8 cellular contexts compared by ENCODE assay signal in the genomic region with DNA sequence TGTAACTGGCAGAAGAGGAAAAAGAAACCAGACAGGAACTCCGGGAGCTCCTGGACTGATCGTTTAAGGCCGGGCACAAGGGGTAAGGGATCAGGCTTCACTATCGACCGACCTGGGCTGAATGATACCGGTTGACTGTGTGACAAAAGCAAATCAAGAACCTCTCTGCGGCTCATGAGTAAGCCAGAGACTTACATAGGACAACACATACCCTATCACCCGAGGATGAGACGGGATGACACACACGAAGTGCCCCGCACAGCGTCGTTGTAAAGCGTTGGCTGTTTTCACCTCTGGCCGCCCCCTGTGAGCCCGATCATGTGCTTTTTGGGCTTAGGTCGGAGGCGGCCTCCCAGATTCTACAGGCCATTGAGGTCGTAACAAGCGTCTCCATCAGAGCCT. TPM values are rescaled to one million over a fixed set of nuclear protein-coding genes. Genes with fewer than 3 reads are reported as not detected.
DNase-seq lines count a peak whose midpoint lies in the region; ATAC-seq and TF ChIP-seq lines count a peak whose summit lies in the region.

No MANE protein-coding gene starts in this region.

- peaks cover 28% of the 10 kb centered on the region for H3K4me1 ChIP-seq in CD8-positive, alpha-beta memory T cell (ENCODE audit: insufficient read depth, low read length)
- H3K4me1 ChIP-seq in HEK293 (ENCODE audit: control insufficient read depth, insufficient read depth, low read length) (peaks cover 4% of the 10 kb centered on the region; the same call in 1 of the 2 replicates), RWPE2 (ENCODE audit: insufficient read depth, poor library complexity, severe bottlenecking) (peaks cover 7% of the 10 kb centered on the region), iPS-15b (ENCODE audit: control insufficient read depth, insufficient read depth, low read length) (peaks cover 6% of the 10 kb centered on the region)

- peak in 3 of 5 donors; percentile 47 to 82 (median 48) for DNase-seq in CD8-positive, alpha-beta memory T cell
- DNase-seq in RWPE2 (ENCODE audit: low spot score) = no peak
- DNase-seq in activated naive CD8-positive, alpha-beta T cell treated with anti-CD3 and anti-CD28 coated beads, Interleukin-2, amount 10 ng/mL, durations not matched to agents 7 days and 5 days = no peak
- DNase-seq in stimulated activated CD4-positive, alpha-beta T cell treated with anti-CD3 and anti-CD28 coated beads, Interleukin-15, amount 100 ng/mL, for 48 hours (ENCODE audit: low read depth in 2 of 2) = peak; percentile 72 to 74
- DNase-seq in putamen (ENCODE audit: low spot score) = no peak

- peaks cover 0 to 10% (median 0%) of the 10 kb centered on the region in 3 donors for H3K36me3 Mint-ChIP-seq in CD8-positive, alpha-beta memory T cell
- peaks cover 15% of the 10 kb centered on the region for H3K36me3 Mint-ChIP-seq in activated naive CD8-positive, alpha-beta T cell treated with anti-CD3 and anti-CD28 coated beads, Interleukin-2, amount 10 ng/mL, durations not matched to agents 7 days and 5 days

- no peaks in the 10 kb centered on the region for H3K9me3 ChIP-seq in CD8-positive, alpha-beta memory T cell (ENCODE audit: low read length)
- no peaks in the 10 kb centered on the region for H3K9me3 ChIP-seq in HEK293 (ENCODE audit: control insufficient read depth, insufficient read depth, low read depth, low read length)
- H3K9me3 ChIP-seq in RWPE2 (ENCODE audit: severe bottlenecking) = no peaks in the 10 kb centered on the region
- no peaks in the 10 kb centered on the region for H3K9me3 ChIP-seq in iPS-15b (ENCODE audit: control insufficient read depth, insufficient read depth, low read length)

- H3K27ac Mint-ChIP-seq in CD8-positive, alpha-beta memory T cell = peak overlapping the region; percentile 97 to 100 (median 98)
- H3K27ac Mint-ChIP-seq in activated naive CD8-positive, alpha-beta T cell treated with anti-CD3 and anti-CD28 coated beads, Interleukin-2, amount 10 ng/mL, durations not matched to agents 7 days and 5 days = peak overlapping the region; percentile 97

- TF ChIP-seq CTCF in HEK293 (tag by site-specific recombination; IDR thresholded peaks at IDR 0.05) (peak; percentile 7; the same call in 1 of the 2 replicates), RWPE2 (IDR thresholded peaks at IDR 0.05; ENCODE audit: poor library complexity, severe bottlenecking) (no peak)

- peaks cover 0 to 3% of the 10 kb centered on the region in 2 donors for H3K27me3 Mint-ChIP-seq in CD8-positive, alpha-beta memory T cell
- H3K27me3 Mint-ChIP-seq in activated naive CD8-positive, alpha-beta T cell treated with anti-CD3 and anti-CD28 coated beads, Interleukin-2, amount 10 ng/mL, durations not matched to agents 7 days and 5 days = no peaks in the 10 kb centered on the region

- CTCF ChIA-PET in CD8-positive, alpha-beta memory T cell (lab: Charles Lee) = interaction anchor here (0.5 to 4.2 kb wide), 10 partner anchors 13 to 182 kb away, joined by 3 to 42 read pairs (median 6); partner anchors contain the start of gene RAB5IF
- CTCF ChIA-PET in HEK293 (lab: Yijun Ruan, JAX) = interaction anchor here (0.7 kb wide), 1 partner anchor 16 kb away, joined by 3 read pairs; no protein-coding TSS in a partner anchor

- H3K4me3 ChIP-seq in CD8-positive, alpha-beta memory T cell (ENCODE audit: low read length) = peak overlapping the region; percentile 52
- peak overlapping the region; percentile 47 for H3K4me3 ChIP-seq in HEK293 (ENCODE audit: low read depth, low read length)
- H3K4me3 ChIP-seq in RWPE2 (ENCODE audit: severe bottlenecking) = peak overlapping the region; percentile 88
- peak overlapping the region; percentile 65 for H3K4me3 ChIP-seq in iPS-15b (ENCODE audit: low read depth, low read length)

- POLR2A ChIA-PET in CD8-positive, alpha-beta memory T cell (lab: Charles Lee) = interaction anchor here (0.5 to 3.7 kb wide), 10 partner anchors 15 to 606 kb away, joined by 3 to 49 read pairs (median 4); partner anchors contain the start of genes MROH8, RAB5IF, RPN2 and SLA2
- POLR2A ChIA-PET in HEK293 (lab: Yijun Ruan, JAX) = interaction anchor here (0.6 to 3.1 kb wide), 7 partner anchors 11 to 802 kb away, joined by 3 to 26 read pairs (median 6); partner anchors contain the start of gene RAB5IF
- POLR2A ChIA-PET in activated naive CD8-positive, alpha-beta T cell treated with anti-CD3 and anti-CD28 coated beads, Interleukin-2, amount 10 ng/mL, durations not matched to agents 7 days and 5 days (lab: Charles Lee) = interaction anchor here (0.9 to 10.0 kb wide), 10 partner anchors 20 to 619 kb away, joined by 3 to 195 read pairs (median 6); partner anchors contain the start of genes RAB5IF, SCAND1 and SLA2

- H3K27ac ChIP-seq in CD8-positive, alpha-beta memory T cell (ENCODE audit: low read depth, low read length) = peak overlapping the region; percentile 91
- H3K27ac ChIP-seq in HEK293 (ENCODE audit: extremely low read depth, low read depth, low read length) = peak overlapping the region; percentile 18; the same call in 1 of the 2 replicates
- peak overlapping the region; percentile 58 for H3K27ac ChIP-seq in RWPE2 (ENCODE audit: poor library complexity, severe bottlenecking)

- no peaks in the 10 kb centered on the region for H3K9me3 Mint-ChIP-seq in CD8-positive, alpha-beta memory T cell
- no peaks in the 10 kb centered on the region for H3K9me3 Mint-ChIP-seq in activated naive CD8-positive, alpha-beta T cell treated with anti-CD3 and anti-CD28 coated beads, Interleukin-2, amount 10 ng/mL, durations not matched to agents 7 days and 5 days

- H3K27me3 ChIP-seq in CD8-positive, alpha-beta memory T cell (ENCODE audit: insufficient read depth, low read length, poor library complexity, severe bottlenecking) = no peaks in the 10 kb centered on the region
- H3K27me3 ChIP-seq in RWPE2 (ENCODE audit: insufficient read depth, poor library complexity, severe bottlenecking) (no peaks in the 10 kb centered on the region), iPS-15b (ENCODE audit: control insufficient read depth, insufficient read depth, low read length) (no peaks in the 10 kb centered on the region)

- H3K4me3 Mint-ChIP-seq in CD8-positive, alpha-beta memory T cell = peak overlapping the region; percentile 86 to 94 (median 90)
- H3K4me3 Mint-ChIP-seq in activated naive CD8-positive, alpha-beta T cell treated with anti-CD3 and anti-CD28 coated beads, Interleukin-2, amount 10 ng/mL, durations not matched to agents 7 days and 5 days = peak overlapping the region; percentile 85

- ATAC-seq in RWPE2 (ENCODE audit: low read depth) (0 out of 3 replicates have a peak, but pooled peaks have one; percentile 1), HG03439 (IDR thresholded peaks at IDR 0.05; ENCODE audit: unreplicated experiment) (no peak)
- peak; percentile 61 for ATAC-seq in activated naive CD8-positive, alpha-beta T cell treated with anti-CD3 and anti-CD28 coated beads, Interleukin-2, amount 10 ng/mL, durations not matched to agents 7 days and 5 days (ENCODE audit: low read depth)

- peak overlapping the region; percentile 79 for H3K9ac ChIP-seq in iPS-15b (ENCODE audit: low read depth, low read length)

- no peaks in the 10 kb centered on the region for H3K36me3 ChIP-seq in CD8-positive, alpha-beta memory T cell (ENCODE audit: insufficient read depth, low read length)
- H3K36me3 ChIP-seq in HEK293 (ENCODE audit: control insufficient read depth in 2 of 2, insufficient read depth in 1 of 2, low read length in 2 of 2) = no peaks in the 10 kb centered on the region; a peak in 1 of 3 replicates
- no peaks in the 10 kb centered on the region for H3K36me3 ChIP-seq in RWPE2 (ENCODE audit: low read depth)
- H3K36me3 ChIP-seq in iPS-15b (ENCODE audit: control insufficient read depth, insufficient read depth, low read length) = no peaks in the 10 kb centered on the region

- peaks cover 30 to 40% (median 37%) of the 10 kb centered on the region in 3 donors for H3K4me1 Mint-ChIP-seq in CD8-positive, alpha-beta memory T cell
- H3K4me1 Mint-ChIP-seq in activated naive CD8-positive, alpha-beta T cell treated with anti-CD3 and anti-CD28 coated beads, Interleukin-2, amount 10 ng/mL, durations not matched to agents 7 days and 5 days = peaks cover 32% of the 10 kb centered on the region

TF ChIP-seq in HEK293, 187 proteins besides CTCF, POLR2A, EP300 and RAD21 (continues in another document):
- TF ChIP-seq ZSCAN30 (tag by site-specific recombination; IDR thresholded peaks at IDR 0.05) = no peak
- no peak for TF ChIP-seq ZNF121 (tag by site-specific recombination; IDR thresholded peaks at IDR 0.05)
- no peak for TF ChIP-seq ZNF670 (tag by site-specific recombination; IDR thresholded peaks at IDR 0.05; ENCODE audit: low read depth)
- peak; percentile 20; the same call in 1 of the 2 replicates for TF ChIP-seq ZNF341 (tag by site-specific recombination; IDR thresholded peaks at IDR 0.05; ENCODE audit: low read depth)
- peak; percentile 73 for TF ChIP-seq ZBTB48 (tag by site-specific recombination; IDR thresholded peaks at IDR 0.05)
- TF ChIP-seq ZBTB17 (tag by site-specific recombination; IDR thresholded peaks at IDR 0.05) = peak; percentile 86
- TF ChIP-seq SCRT2 (tag by site-specific recombination; IDR thresholded peaks at IDR 0.05) = no peak
- no peak for TF ChIP-seq ZNF211 (tag by site-specific recombination; IDR thresholded peaks at IDR 0.05; ENCODE audit: low read depth)
- no peak for TF ChIP-seq ZNF548 (tag by site-specific recombination; IDR thresholded peaks at IDR 0.05)

RNA-seq across cellular contexts. Expression of gene TGIF2, which starts 0.7 kb away (rescaled TPM):
- 10 to 100 TPM; 46.1 to 49.8 TPM for total RNA-seq in CD8-positive, alpha-beta memory T cell
- polyA plus RNA-seq in CD8-positive, alpha-beta memory T cell = 24.6 TPM
- 10 to 100 TPM; 32.2 to 33.1 TPM for total RNA-seq in activated naive CD8-positive, alpha-beta T cell treated with anti-CD3 and anti-CD28 coated beads, Interleukin-2, amount 10 ng/mL, durations not matched to agents 7 days and 5 days

RNA-seq across cellular contexts. Expression of gene MYL9, which starts 31.4 kb away (rescaled TPM):
- not detected for total RNA-seq in CD8-positive, alpha-beta memory T cell
- not detected for polyA plus RNA-seq in CD8-positive, alpha-beta memory T cell
- total RNA-seq in activated naive CD8-positive, alpha-beta T cell treated with anti-CD3 and anti-CD28 coated beads, Interleukin-2, amount 10 ng/mL, durations not matched to agents 7 days and 5 days = under 1 TPM; 0.51 to 0.61 TPM

RNA-seq across cellular contexts. Expression of gene RAB5IF, which starts 32.9 kb away (rescaled TPM):
- total RNA-seq in CD8-positive, alpha-beta memory T cell = 100 to 1,000 TPM; 159 to 173 TPM
- 180 TPM for polyA plus RNA-seq in CD8-positive, alpha-beta memory T cell
- total RNA-seq in activated naive CD8-positive, alpha-beta T cell treated with anti-CD3 and anti-CD28 coated beads, Interleukin-2, amount 10 ng/mL, durations not matched to agents 7 days and 5 days = 10 to 100 TPM; 73.1 to 76.1 TPM

Comparison
In these comparisons a context has a peak if more than half of its experiments do, and no peak if none do; other contexts are left out.
1. DNase-seq: peak in CD8-positive, alpha-beta memory T cell (3 of 5) and stimulated activated CD4-positive, alpha-beta T cell treated with anti-CD3 and anti-CD28 coated beads, Interleukin-15, amount 100 ng/mL, for 48 hours (2 of 2); none in RWPE2 (single experiment), activated naive CD8-positive, alpha-beta T cell treated with anti-CD3 and anti-CD28 coated beads, Interleukin-2, amount 10 ng/mL, durations not matched to agents 7 days and 5 days (single experiment) and putamen (single experiment).
2. H3K27ac ChIP-seq: peak in every context shown above with its lines; median percentile 91 in CD8-positive, alpha-beta memory T cell; 58 in RWPE2; 18 in HEK293.
3. Peak in every context shown above with its lines, with median percentiles within 50 percentile points of each other: H3K4me3 ChIP-seq.